ENCODE assay signal across 1 cellular context in the genomic region with DNA sequence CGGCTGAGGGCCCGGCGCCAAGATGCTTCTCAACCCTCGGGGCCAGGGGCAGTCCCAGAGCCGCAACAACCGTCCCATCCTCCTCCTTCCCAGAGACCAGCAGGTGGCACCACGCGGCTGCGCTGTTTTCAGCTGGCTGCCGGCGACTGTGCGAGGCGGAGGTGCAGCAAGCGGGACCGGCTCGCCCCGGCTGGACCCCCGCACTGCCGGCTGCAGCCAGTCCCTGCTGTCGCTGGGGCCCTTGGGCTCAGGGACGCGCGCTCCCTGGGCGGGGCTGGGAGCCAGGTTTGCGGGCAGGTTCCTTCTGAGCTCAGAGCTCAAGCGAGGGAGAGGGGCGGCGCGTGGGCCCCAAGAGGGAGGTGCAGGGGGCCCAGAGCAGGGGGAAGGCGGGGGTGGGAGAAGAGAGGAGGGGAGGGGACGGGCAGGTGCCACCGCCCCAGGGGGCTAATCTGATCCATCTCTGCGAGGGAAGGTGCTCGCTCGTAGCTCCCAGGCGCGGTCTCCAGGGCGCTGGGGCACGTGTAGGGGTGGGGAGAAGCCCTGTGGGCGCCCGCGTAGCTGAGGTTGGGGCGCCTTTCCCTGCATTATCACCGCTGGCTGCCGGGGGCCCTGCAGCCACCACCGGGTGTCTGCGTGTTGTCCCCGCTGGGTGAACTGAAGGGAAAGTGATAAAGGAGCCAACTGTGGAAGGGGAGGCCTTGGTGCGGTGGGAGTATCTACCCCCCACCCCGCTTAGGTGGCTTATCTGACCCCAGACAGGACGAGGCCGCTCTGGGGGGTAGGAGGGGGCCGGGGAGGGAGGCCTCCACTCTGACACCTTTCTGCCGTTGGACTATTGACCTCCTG.
TF ChIP-seq lines count a peak whose summit lies in the region.

No MANE protein-coding gene starts in this region.

TF ChIP-seq in K562, 482 proteins besides CTCF, POLR2A, EP300 and RAD21 (continued from another document and continues in another):
- TF ChIP-seq, protein P1, sequence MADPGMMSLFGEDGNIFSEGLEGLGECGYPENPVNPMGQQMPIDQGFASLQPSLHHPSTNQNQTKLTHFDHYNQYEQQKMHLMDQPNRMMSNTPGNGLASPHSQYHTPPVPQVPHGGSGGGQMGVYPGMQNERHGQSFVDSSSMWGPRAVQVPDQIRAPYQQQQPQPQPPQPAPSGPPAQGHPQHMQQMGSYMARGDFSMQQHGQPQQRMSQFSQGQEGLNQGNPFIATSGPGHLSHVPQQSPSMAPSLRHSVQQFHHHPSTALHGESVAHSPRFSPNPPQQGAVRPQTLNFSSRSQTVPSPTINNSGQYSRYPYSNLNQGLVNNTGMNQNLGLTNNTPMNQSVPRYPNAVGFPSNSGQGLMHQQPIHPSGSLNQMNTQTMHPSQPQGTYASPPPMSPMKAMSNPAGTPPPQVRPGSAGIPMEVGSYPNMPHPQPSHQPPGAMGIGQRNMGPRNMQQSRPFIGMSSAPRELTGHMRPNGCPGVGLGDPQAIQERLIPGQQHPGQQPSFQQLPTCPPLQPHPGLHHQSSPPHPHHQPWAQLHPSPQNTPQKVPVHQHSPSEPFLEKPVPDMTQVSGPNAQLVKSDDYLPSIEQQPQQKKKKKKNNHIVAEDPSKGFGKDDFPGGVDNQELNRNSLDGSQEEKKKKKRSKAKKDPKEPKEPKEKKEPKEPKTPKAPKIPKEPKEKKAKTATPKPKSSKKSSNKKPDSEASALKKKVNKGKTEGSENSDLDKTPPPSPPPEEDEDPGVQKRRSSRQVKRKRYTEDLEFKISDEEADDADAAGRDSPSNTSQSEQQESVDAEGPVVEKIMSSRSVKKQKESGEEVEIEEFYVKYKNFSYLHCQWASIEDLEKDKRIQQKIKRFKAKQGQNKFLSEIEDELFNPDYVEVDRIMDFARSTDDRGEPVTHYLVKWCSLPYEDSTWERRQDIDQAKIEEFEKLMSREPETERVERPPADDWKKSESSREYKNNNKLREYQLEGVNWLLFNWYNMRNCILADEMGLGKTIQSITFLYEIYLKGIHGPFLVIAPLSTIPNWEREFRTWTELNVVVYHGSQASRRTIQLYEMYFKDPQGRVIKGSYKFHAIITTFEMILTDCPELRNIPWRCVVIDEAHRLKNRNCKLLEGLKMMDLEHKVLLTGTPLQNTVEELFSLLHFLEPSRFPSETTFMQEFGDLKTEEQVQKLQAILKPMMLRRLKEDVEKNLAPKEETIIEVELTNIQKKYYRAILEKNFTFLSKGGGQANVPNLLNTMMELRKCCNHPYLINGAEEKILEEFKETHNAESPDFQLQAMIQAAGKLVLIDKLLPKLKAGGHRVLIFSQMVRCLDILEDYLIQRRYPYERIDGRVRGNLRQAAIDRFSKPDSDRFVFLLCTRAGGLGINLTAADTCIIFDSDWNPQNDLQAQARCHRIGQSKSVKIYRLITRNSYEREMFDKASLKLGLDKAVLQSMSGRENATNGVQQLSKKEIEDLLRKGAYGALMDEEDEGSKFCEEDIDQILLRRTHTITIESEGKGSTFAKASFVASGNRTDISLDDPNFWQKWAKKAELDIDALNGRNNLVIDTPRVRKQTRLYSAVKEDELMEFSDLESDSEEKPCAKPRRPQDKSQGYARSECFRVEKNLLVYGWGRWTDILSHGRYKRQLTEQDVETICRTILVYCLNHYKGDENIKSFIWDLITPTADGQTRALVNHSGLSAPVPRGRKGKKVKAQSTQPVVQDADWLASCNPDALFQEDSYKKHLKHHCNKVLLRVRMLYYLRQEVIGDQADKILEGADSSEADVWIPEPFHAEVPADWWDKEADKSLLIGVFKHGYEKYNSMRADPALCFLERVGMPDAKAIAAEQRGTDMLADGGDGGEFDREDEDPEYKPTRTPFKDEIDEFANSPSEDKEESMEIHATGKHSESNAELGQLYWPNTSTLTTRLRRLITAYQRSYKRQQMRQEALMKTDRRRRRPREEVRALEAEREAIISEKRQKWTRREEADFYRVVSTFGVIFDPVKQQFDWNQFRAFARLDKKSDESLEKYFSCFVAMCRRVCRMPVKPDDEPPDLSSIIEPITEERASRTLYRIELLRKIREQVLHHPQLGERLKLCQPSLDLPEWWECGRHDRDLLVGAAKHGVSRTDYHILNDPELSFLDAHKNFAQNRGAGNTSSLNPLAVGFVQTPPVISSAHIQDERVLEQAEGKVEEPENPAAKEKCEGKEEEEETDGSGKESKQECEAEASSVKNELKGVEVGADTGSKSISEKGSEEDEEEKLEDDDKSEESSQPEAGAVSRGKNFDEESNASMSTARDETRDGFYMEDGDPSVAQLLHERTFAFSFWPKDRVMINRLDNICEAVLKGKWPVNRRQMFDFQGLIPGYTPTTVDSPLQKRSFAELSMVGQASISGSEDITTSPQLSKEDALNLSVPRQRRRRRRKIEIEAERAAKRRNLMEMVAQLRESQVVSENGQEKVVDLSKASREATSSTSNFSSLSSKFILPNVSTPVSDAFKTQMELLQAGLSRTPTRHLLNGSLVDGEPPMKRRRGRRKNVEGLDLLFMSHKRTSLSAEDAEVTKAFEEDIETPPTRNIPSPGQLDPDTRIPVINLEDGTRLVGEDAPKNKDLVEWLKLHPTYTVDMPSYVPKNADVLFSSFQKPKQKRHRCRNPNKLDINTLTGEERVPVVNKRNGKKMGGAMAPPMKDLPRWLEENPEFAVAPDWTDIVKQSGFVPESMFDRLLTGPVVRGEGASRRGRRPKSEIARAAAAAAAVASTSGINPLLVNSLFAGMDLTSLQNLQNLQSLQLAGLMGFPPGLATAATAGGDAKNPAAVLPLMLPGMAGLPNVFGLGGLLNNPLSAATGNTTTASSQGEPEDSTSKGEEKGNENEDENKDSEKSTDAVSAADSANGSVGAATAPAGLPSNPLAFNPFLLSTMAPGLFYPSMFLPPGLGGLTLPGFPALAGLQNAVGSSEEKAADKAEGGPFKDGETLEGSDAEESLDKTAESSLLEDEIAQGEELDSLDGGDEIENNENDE (IDR thresholded peaks at IDR 0.05; ENCODE audit: low read depth, low read length), result no peak
- TF ChIP-seq, protein P2, sequence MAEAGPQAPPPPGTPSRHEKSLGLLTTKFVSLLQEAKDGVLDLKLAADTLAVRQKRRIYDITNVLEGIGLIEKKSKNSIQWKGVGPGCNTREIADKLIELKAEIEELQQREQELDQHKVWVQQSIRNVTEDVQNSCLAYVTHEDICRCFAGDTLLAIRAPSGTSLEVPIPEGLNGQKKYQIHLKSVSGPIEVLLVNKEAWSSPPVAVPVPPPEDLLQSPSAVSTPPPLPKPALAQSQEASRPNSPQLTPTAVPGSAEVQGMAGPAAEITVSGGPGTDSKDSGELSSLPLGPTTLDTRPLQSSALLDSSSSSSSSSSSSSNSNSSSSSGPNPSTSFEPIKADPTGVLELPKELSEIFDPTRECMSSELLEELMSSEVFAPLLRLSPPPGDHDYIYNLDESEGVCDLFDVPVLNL (CRISPR knock-in tag; IDR thresholded peaks at IDR 0.05; ENCODE audit: low read depth), result 0 out of 2 replicates have a peak, but pooled peaks have one; percentile 29
- TF ChIP-seq FOXA3 (CRISPR knock-in tag; conservative IDR thresholded peaks at IDR 0.05 in 1 of 2, IDR thresholded peaks at IDR 0.05 in 1 of 2), result no peak
- TF ChIP-seq SMAD2 (IDR thresholded peaks at IDR 0.05; ENCODE audit: low read depth, low read length), result no peak
- TF ChIP-seq RBM22 (IDR thresholded peaks at IDR 0.05; ENCODE audit: low read depth, low read length, poor library complexity, severe bottlenecking), result peak; percentile 96
- no peak for TF ChIP-seq NCOA4 (IDR thresholded peaks at IDR 0.05; ENCODE audit: partially characterized antibody)
- no peak for TF ChIP-seq YBX1 (IDR thresholded peaks at IDR 0.05)
- no peak for TF ChIP-seq GTF2A2 (tag; IDR thresholded peaks at IDR 0.05)
- TF ChIP-seq OTX1 (CRISPR knock-in tag; IDR thresholded peaks at IDR 0.05), result peak; percentile 78; the same call in 1 of the 2 replicates
- TF ChIP-seq CBX3 (IDR thresholded peaks at IDR 0.05; ENCODE audit: borderline replicate concordance in 1 of 2, low read length in 2 of 2), result peak in 1 of 2 experiments; percentile 54; a peak in 1 of 3 replicates
- peak; percentile 83 for TF ChIP-seq PCBP1 (IDR thresholded peaks at IDR 0.05; ENCODE audit: low read depth, low read length, poor library complexity, severe bottlenecking)
- peak; percentile 76; the same call in 1 of the 2 replicates for TF ChIP-seq HIVEP1 (CRISPR knock-in tag; IDR thresholded peaks at IDR 0.05)
- TF ChIP-seq NR0B1 (IDR thresholded peaks at IDR 0.05; ENCODE audit: partially characterized antibody), result no peak
- no peak for TF ChIP-seq RBM14 (IDR thresholded peaks at IDR 0.05; ENCODE audit: borderline replicate concordance, insufficient read depth, low read depth, low read length)
- TF ChIP-seq ETV1 (tag; conservative IDR thresholded peaks at IDR 0.05; ENCODE audit: low read depth), result peak; percentile 81
- TF ChIP-seq ZNF23 (CRISPR knock-in tag; IDR thresholded peaks at IDR 0.05), result 0 out of 2 replicates have a peak, but pooled peaks have one; percentile 44
- peak; percentile 14; the same call in 1 of the 2 replicates for TF ChIP-seq NFRKB (IDR thresholded peaks at IDR 0.05; ENCODE audit: low read depth)
- peak; percentile 96 for TF ChIP-seq NR4A1 (CRISPR knock-in tag; IDR thresholded peaks at IDR 0.05)
- TF ChIP-seq NR4A1 (tag; IDR thresholded peaks at IDR 0.05), result peak; percentile 54
- no peak for TF ChIP-seq ZNF696 (CRISPR knock-in tag; conservative IDR thresholded peaks at IDR 0.05)
- peak; percentile 32; the same call in 1 of the 2 replicates for TF ChIP-seq KLF1 (tag; IDR thresholded peaks at IDR 0.05)
- no peak for TF ChIP-seq ZNF197 (CRISPR knock-in tag; IDR thresholded peaks at IDR 0.05; ENCODE audit: low read depth)
- no peak for TF ChIP-seq FOXJ3 (CRISPR knock-in tag; IDR thresholded peaks at IDR 0.05)
- no peak for TF ChIP-seq ZBTB1 (CRISPR knock-in tag; IDR thresholded peaks at IDR 0.05; ENCODE audit: borderline replicate concordance, low read depth)
- no peak for TF ChIP-seq HMG20B (CRISPR knock-in tag; IDR thresholded peaks at IDR 0.05)
- TF ChIP-seq BCL6 (CRISPR knock-in tag; IDR thresholded peaks at IDR 0.05), result no peak
- no peak for TF ChIP-seq RNF219 (CRISPR knock-in tag; IDR thresholded peaks at IDR 0.05)
- no peak for TF ChIP-seq ZNF316 (IDR thresholded peaks at IDR 0.05)
- TF ChIP-seq ZNF431 (CRISPR knock-in tag; IDR thresholded peaks at IDR 0.05), result peak; percentile 44; the same call in 1 of the 2 replicates
- TF ChIP-seq KAT2B (IDR thresholded peaks at IDR 0.05; ENCODE audit: low read depth, low read length), result no peak
- TF ChIP-seq ZHX1 (conservative IDR thresholded peaks at IDR 0.05; ENCODE audit: low read length), result no peak
- peak; percentile 100 for TF ChIP-seq RNF2 (IDR thresholded peaks at IDR 0.05)
- TF ChIP-seq ELK1 (CRISPR knock-in tag; IDR thresholded peaks at IDR 0.05), result no peak
- TF ChIP-seq SAFB2 (IDR thresholded peaks at IDR 0.05; ENCODE audit: borderline replicate concordance, low read depth, low read length, severe bottlenecking), result no peak
